1 cellular context compared by ENCODE assay signal in the genomic region with DNA sequence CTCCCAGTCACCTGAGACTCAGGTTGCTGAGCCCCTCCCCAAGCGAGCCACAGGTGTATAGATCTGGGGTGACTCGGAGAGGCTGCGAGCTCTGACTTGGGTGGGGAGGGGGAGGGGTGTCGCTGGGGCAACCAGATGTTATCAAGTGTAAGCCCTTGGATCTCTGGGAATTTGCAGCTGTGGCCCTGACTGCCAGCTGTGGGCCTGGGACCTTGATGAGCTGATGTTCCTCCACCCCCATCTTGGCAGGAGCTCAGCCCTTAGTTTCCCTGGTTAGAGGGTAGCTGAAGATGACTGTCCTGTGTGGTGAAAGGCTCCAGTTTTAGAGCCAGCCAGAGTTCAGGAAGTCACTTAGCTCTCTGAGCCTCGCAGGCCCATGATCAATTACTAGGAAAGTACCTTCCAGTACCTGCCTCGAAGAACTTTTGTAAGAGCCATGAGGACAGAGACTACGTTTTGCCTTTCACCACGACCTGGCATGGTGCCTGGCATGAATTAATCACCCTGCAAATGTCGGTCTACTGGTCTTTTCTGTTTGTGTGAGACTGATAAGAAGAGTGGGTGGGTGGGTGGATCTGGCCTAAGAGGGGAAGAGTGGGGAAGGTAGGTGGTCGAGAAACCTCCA.
TF ChIP-seq lines count a peak whose summit lies in the region.

No MANE protein-coding gene starts in this region.

TF ChIP-seq in GM12878, 131 proteins besides CTCF, POLR2A, EP300 and RAD21:
- TF ChIP-seq, protein P1, sequence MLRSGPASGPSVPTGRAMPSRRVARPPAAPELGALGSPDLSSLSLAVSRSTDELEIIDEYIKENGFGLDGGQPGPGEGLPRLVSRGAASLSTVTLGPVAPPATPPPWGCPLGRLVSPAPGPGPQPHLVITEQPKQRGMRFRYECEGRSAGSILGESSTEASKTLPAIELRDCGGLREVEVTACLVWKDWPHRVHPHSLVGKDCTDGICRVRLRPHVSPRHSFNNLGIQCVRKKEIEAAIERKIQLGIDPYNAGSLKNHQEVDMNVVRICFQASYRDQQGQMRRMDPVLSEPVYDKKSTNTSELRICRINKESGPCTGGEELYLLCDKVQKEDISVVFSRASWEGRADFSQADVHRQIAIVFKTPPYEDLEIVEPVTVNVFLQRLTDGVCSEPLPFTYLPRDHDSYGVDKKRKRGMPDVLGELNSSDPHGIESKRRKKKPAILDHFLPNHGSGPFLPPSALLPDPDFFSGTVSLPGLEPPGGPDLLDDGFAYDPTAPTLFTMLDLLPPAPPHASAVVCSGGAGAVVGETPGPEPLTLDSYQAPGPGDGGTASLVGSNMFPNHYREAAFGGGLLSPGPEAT (IDR thresholded peaks at IDR 0.05; ENCODE audit: low read depth), result peak; percentile 39; the same call in 1 of the 2 replicates
- TF ChIP-seq, protein P2, sequence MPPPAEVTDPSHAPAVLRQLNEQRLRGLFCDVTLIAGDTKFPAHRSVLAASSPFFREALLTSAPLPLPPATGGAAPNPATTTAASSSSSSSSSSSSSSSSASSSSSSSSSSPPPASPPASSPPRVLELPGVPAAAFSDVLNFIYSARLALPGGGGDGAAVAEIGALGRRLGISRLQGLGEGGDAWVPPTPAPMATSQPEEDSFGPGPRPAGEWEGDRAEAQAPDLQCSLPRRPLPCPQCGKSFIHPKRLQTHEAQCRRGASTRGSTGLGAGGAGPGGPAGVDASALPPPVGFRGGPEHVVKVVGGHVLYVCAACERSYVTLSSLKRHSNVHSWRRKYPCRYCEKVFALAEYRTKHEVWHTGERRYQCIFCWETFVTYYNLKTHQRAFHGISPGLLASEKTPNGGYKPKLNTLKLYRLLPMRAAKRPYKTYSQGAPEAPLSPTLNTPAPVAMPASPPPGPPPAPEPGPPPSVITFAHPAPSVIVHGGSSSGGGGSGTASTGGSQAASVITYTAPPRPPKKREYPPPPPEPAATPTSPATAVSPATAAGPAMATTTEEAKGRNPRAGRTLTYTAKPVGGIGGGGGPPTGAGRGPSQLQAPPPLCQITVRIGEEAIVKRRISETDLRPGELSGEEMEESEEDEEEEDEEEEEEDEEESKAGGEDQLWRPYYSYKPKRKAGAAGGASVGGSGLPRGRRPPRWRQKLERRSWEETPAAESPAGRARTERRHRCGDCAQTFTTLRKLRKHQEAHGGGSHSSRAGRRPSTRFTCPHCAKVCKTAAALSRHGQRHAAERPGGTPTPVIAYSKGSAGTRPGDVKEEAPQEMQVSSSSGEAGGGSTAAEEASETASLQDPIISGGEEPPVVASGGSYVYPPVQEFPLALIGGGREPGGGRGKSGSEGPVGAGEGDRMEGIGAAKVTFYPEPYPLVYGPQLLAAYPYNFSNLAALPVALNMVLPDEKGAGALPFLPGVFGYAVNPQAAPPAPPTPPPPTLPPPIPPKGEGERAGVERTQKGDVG (CRISPR knock-in tag; IDR thresholded peaks at IDR 0.05), result no peak
- TF ChIP-seq CBFB (IDR thresholded peaks at IDR 0.05; ENCODE audit: low read depth), result no peak
- no peak for TF ChIP-seq ZNF622 (IDR thresholded peaks at IDR 0.05)
- TF ChIP-seq, protein P3, sequence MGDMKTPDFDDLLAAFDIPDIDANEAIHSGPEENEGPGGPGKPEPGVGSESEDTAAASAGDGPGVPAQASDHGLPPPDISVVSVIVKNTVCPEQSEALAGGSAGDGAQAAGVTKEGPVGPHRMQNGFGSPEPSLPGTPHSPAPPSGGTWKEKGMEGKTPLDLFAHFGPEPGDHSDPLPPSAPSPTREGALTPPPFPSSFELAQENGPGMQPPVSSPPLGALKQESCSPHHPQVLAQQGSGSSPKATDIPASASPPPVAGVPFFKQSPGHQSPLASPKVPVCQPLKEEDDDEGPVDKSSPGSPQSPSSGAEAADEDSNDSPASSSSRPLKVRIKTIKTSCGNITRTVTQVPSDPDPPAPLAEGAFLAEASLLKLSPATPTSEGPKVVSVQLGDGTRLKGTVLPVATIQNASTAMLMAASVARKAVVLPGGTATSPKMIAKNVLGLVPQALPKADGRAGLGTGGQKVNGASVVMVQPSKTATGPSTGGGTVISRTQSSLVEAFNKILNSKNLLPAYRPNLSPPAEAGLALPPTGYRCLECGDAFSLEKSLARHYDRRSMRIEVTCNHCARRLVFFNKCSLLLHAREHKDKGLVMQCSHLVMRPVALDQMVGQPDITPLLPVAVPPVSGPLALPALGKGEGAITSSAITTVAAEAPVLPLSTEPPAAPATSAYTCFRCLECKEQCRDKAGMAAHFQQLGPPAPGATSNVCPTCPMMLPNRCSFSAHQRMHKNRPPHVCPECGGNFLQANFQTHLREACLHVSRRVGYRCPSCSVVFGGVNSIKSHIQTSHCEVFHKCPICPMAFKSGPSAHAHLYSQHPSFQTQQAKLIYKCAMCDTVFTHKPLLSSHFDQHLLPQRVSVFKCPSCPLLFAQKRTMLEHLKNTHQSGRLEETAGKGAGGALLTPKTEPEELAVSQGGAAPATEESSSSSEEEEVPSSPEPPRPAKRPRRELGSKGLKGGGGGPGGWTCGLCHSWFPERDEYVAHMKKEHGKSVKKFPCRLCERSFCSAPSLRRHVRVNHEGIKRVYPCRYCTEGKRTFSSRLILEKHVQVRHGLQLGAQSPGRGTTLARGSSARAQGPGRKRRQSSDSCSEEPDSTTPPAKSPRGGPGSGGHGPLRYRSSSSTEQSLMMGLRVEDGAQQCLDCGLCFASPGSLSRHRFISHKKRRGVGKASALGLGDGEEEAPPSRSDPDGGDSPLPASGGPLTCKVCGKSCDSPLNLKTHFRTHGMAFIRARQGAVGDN (IDR thresholded peaks at IDR 0.05), result peak; percentile 53; the same call in 1 of the 2 replicates
- no peak for TF ChIP-seq SMAD5 (IDR thresholded peaks at IDR 0.05; ENCODE audit: low read depth)
- TF ChIP-seq MXI1 (IDR thresholded peaks at IDR 0.05; ENCODE audit: low read depth, low read length), result no peak
- TF ChIP-seq, protein P4, sequence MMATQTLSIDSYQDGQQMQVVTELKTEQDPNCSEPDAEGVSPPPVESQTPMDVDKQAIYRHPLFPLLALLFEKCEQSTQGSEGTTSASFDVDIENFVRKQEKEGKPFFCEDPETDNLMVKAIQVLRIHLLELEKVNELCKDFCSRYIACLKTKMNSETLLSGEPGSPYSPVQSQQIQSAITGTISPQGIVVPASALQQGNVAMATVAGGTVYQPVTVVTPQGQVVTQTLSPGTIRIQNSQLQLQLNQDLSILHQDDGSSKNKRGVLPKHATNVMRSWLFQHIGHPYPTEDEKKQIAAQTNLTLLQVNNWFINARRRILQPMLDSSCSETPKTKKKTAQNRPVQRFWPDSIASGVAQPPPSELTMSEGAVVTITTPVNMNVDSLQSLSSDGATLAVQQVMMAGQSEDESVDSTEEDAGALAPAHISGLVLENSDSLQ (IDR thresholded peaks at IDR 0.05), result peak; percentile 47; the same call in 1 of the 2 replicates
- TF ChIP-seq, protein P5, sequence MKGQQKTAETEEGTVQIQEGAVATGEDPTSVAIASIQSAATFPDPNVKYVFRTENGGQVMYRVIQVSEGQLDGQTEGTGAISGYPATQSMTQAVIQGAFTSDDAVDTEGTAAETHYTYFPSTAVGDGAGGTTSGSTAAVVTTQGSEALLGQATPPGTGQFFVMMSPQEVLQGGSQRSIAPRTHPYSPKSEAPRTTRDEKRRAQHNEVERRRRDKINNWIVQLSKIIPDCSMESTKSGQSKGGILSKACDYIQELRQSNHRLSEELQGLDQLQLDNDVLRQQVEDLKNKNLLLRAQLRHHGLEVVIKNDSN (IDR thresholded peaks at IDR 0.05; ENCODE audit: borderline replicate concordance, extremely low read length, insufficient read depth, low read depth, low read length), result no peak
- TF ChIP-seq TAF1 (IDR thresholded peaks at IDR 0.05; ENCODE audit: borderline replicate concordance, low read depth, low read length), result no peak
- TF ChIP-seq SRF (IDR thresholded peaks at IDR 0.05; ENCODE audit: low read depth in 2 of 2, low read length in 2 of 2), result no peak
- no peak for TF ChIP-seq ZSCAN29 (IDR thresholded peaks at IDR 0.05)
- TF ChIP-seq SUZ12 (IDR thresholded peaks at IDR 0.05; ENCODE audit: unreplicated experiment), result no peak
- TF ChIP-seq, protein P6, sequence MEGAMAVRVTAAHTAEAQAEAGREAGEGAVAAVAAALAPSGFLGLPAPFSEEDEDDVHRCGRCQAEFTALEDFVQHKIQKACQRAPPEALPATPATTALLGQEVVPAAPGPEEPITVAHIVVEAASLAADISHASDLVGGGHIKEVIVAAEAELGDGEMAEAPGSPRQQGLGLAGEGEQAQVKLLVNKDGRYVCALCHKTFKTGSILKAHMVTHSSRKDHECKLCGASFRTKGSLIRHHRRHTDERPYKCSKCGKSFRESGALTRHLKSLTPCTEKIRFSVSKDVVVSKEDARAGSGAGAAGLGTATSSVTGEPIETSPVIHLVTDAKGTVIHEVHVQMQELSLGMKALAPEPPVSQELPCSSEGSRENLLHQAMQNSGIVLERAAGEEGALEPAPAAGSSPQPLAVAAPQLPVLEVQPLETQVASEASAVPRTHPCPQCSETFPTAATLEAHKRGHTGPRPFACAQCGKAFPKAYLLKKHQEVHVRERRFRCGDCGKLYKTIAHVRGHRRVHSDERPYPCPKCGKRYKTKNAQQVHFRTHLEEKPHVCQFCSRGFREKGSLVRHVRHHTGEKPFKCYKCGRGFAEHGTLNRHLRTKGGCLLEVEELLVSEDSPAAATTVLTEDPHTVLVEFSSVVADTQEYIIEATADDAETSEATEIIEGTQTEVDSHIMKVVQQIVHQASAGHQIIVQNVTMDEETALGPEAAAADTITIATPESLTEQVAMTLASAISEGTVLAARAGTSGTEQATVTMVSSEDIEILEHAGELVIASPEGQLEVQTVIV (IDR thresholded peaks at IDR 0.05; ENCODE audit: borderline replicate concordance, partially characterized antibody), result no peak
- TF ChIP-seq, protein P7, sequence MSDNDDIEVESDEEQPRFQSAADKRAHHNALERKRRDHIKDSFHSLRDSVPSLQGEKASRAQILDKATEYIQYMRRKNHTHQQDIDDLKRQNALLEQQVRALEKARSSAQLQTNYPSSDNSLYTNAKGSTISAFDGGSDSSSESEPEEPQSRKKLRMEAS (IDR thresholded peaks at IDR 0.05; ENCODE audit: low read depth, low read length), result no peak
- no peak for TF ChIP-seq TCF7 (IDR thresholded peaks at IDR 0.05; ENCODE audit: borderline replicate concordance)
